1 cellular context compared by ENCODE assay signal in genomic region chr14:71652368-71652767, GRCh38.
TF ChIP-seq lines count a peak whose summit lies in the region.

No MANE protein-coding gene starts in this region.

TF ChIP-seq in SK-N-SH, 30 proteins besides CTCF, POLR2A, EP300 and RAD21 (continued from another document):
- TF ChIP-seq USF1 (IDR thresholded peaks at IDR 0.05; ENCODE audit: borderline replicate concordance, low read depth) (no peak), SIN3A (IDR thresholded peaks at IDR 0.05; ENCODE audit: borderline replicate concordance, low read depth, low read length) (no peak), RXRA (IDR thresholded peaks at IDR 0.05; ENCODE audit: borderline replicate concordance, low read depth) (no peak)
